Comparison of ENCODE assay signal across 1 cellular context in the genomic region with DNA sequence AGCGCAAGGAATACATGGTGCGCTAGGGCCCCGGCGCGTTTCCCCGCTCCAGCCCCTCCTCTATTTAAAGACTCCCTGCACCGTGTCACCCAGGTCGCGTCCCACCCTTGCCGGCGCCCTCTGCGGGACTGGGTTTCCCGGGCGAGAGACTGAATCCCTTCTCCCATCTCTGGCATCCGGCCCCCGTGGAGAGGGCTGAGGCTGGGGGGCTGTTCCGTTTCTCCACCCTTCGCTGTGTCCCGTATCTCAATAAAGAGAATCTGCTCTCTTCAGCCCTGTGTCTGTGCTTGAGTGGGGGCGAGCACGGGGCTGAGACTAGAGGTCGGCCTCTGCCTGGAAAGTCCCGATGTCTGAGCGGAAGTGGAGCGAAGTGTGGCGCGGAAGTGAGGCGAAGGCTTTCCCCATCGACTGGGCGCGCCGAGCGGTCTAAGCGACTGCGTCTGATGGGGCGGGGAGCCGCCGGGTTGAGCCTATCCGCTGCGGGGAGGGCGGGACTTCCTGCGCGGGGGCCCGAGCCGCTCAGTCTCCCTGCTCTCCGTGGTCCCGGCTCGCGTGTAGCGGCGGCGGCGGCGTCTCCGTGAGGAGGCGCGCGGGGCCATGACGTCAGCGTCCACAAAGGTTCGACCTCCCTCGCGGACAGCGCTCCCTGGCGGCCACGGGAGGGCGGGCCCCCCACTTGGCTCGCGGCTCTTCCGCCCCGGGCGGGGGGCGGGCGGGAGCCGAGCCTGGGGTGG.
A peak's percentile ranks its signal among the peaks of the same experiment; 100 is the strongest.
TF ChIP-seq lines count a peak whose summit lies in the region.

No MANE protein-coding gene starts in this region.

TF ChIP-seq in HepG2, 621 proteins besides CTCF, POLR2A, EP300 and RAD21 (continued from another document and continues in another):
- TF ChIP-seq TP53 (CRISPR knock-in tag; conservative IDR thresholded peaks at IDR 0.05) (no peak), ZNF230 (CRISPR knock-in tag; IDR thresholded peaks at IDR 0.05) (no peak; the same call in 1 of the 2 replicates), ZBTB33 (CRISPR knock-in tag; IDR thresholded peaks at IDR 0.05) (no peak; the same call in 1 of the 2 replicates), ZNF614 (CRISPR knock-in tag; IDR thresholded peaks at IDR 0.05; ENCODE audit: borderline replicate concordance) (no peak), ZNF761 (CRISPR knock-in tag; conservative IDR thresholded peaks at IDR 0.05) (no peak; the same call in 1 of the 2 replicates), IRF2 (CRISPR knock-in tag; IDR thresholded peaks at IDR 0.05) (peak; percentile 58; the same call in 1 of the 2 replicates), ZNF235 (CRISPR knock-in tag; IDR thresholded peaks at IDR 0.05; ENCODE audit: borderline replicate concordance) (peak; percentile 60; the same call in 1 of the 2 replicates), KMT2B (CRISPR knock-in tag; IDR thresholded peaks at IDR 0.05) (peak; percentile 75), POGZ (CRISPR knock-in tag; IDR thresholded peaks at IDR 0.05) (peak; percentile 78), ZNF549 (CRISPR knock-in tag; IDR thresholded peaks at IDR 0.05) (no peak), ADNP (CRISPR knock-in tag; IDR thresholded peaks at IDR 0.05) (no peak), RBAK (CRISPR knock-in tag; IDR thresholded peaks at IDR 0.05) (no peak), RFX5 (IDR thresholded peaks at IDR 0.05; ENCODE audit: low read depth, low read length) (0 out of 2 replicates have a peak, but pooled peaks have one; percentile 27), ZNF34 (CRISPR knock-in tag; IDR thresholded peaks at IDR 0.05; ENCODE audit: borderline replicate concordance) (no peak), ZNF816 (CRISPR knock-in tag; IDR thresholded peaks at IDR 0.05; ENCODE audit: borderline replicate concordance) (no peak), ZBTB49 (CRISPR knock-in tag; IDR thresholded peaks at IDR 0.05; ENCODE audit: borderline replicate concordance) (no peak), RARA (CRISPR knock-in tag; IDR thresholded peaks at IDR 0.05) (0 out of 2 replicates have a peak, but pooled peaks have one; percentile 5), ZNF264 (CRISPR knock-in tag; IDR thresholded peaks at IDR 0.05) (no peak), ZNF251 (CRISPR knock-in tag; IDR thresholded peaks at IDR 0.05) (no peak), ZNF570 (CRISPR knock-in tag; IDR thresholded peaks at IDR 0.05; ENCODE audit: borderline replicate concordance) (no peak), SCMH1 (CRISPR knock-in tag; IDR thresholded peaks at IDR 0.05; ENCODE audit: borderline replicate concordance) (no peak), HNRNPUL1 (IDR thresholded peaks at IDR 0.05; ENCODE audit: low read depth, low read length) (0 out of 2 replicates have a peak, but pooled peaks have one; percentile 19), JUND (CRISPR knock-in tag; IDR thresholded peaks at IDR 0.05) (peak; percentile 91), ZNF670 (CRISPR knock-in tag; IDR thresholded peaks at IDR 0.05; ENCODE audit: borderline replicate concordance) (no peak), ELF1 (CRISPR knock-in tag; IDR thresholded peaks at IDR 0.05) (peak; percentile 88), CHD2 (IDR thresholded peaks at IDR 0.05; ENCODE audit: low read depth, low read length) (no peak), ZSCAN22 (CRISPR knock-in tag; IDR thresholded peaks at IDR 0.05) (no peak), ATM (IDR thresholded peaks at IDR 0.05; ENCODE audit: borderline replicate concordance) (no peak), ZFP82 (CRISPR knock-in tag; IDR thresholded peaks at IDR 0.05; ENCODE audit: borderline replicate concordance) (no peak), GABPB1 (CRISPR knock-in tag; IDR thresholded peaks at IDR 0.05) (peak; percentile 96)
- TF ChIP-seq, protein P1, sequence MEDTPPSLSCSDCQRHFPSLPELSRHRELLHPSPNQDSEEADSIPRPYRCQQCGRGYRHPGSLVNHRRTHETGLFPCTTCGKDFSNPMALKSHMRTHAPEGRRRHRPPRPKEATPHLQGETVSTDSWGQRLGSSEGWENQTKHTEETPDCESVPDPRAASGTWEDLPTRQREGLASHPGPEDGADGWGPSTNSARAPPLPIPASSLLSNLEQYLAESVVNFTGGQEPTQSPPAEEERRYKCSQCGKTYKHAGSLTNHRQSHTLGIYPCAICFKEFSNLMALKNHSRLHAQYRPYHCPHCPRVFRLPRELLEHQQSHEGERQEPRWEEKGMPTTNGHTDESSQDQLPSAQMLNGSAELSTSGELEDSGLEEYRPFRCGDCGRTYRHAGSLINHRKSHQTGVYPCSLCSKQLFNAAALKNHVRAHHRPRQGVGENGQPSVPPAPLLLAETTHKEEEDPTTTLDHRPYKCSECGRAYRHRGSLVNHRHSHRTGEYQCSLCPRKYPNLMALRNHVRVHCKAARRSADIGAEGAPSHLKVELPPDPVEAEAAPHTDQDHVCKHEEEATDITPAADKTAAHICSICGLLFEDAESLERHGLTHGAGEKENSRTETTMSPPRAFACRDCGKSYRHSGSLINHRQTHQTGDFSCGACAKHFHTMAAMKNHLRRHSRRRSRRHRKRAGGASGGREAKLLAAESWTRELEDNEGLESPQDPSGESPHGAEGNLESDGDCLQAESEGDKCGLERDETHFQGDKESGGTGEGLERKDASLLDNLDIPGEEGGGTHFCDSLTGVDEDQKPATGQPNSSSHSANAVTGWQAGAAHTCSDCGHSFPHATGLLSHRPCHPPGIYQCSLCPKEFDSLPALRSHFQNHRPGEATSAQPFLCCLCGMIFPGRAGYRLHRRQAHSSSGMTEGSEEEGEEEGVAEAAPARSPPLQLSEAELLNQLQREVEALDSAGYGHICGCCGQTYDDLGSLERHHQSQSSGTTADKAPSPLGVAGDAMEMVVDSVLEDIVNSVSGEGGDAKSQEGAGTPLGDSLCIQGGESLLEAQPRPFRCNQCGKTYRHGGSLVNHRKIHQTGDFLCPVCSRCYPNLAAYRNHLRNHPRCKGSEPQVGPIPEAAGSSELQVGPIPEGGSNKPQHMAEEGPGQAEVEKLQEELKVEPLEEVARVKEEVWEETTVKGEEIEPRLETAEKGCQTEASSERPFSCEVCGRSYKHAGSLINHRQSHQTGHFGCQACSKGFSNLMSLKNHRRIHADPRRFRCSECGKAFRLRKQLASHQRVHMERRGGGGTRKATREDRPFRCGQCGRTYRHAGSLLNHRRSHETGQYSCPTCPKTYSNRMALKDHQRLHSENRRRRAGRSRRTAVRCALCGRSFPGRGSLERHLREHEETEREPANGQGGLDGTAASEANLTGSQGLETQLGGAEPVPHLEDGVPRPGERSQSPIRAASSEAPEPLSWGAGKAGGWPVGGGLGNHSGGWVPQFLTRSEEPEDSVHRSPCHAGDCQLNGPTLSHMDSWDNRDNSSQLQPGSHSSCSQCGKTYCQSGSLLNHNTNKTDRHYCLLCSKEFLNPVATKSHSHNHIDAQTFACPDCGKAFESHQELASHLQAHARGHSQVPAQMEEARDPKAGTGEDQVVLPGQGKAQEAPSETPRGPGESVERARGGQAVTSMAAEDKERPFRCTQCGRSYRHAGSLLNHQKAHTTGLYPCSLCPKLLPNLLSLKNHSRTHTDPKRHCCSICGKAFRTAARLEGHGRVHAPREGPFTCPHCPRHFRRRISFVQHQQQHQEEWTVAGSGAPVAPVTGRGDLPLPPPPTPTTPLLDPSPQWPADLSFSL (CRISPR knock-in tag; IDR thresholded peaks at IDR 0.05): no peak
- TF ChIP-seq, protein P2, sequence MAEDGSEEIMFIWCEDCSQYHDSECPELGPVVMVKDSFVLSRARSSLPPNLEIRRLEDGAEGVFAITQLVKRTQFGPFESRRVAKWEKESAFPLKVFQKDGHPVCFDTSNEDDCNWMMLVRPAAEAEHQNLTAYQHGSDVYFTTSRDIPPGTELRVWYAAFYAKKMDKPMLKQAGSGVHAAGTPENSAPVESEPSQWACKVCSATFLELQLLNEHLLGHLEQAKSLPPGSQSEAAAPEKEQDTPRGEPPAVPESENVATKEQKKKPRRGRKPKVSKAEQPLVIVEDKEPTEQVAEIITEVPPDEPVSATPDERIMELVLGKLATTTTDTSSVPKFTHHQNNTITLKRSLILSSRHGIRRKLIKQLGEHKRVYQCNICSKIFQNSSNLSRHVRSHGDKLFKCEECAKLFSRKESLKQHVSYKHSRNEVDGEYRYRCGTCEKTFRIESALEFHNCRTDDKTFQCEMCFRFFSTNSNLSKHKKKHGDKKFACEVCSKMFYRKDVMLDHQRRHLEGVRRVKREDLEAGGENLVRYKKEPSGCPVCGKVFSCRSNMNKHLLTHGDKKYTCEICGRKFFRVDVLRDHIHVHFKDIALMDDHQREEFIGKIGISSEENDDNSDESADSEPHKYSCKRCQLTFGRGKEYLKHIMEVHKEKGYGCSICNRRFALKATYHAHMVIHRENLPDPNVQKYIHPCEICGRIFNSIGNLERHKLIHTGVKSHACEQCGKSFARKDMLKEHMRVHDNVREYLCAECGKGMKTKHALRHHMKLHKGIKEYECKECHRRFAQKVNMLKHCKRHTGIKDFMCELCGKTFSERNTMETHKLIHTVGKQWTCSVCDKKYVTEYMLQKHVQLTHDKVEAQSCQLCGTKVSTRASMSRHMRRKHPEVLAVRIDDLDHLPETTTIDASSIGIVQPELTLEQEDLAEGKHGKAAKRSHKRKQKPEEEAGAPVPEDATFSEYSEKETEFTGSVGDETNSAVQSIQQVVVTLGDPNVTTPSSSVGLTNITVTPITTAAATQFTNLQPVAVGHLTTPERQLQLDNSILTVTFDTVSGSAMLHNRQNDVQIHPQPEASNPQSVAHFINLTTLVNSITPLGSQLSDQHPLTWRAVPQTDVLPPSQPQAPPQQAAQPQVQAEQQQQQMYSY (CRISPR knock-in tag; IDR thresholded peaks at IDR 0.05): no peak; the same call in 1 of the 2 replicates
- TF ChIP-seq, protein P3, sequence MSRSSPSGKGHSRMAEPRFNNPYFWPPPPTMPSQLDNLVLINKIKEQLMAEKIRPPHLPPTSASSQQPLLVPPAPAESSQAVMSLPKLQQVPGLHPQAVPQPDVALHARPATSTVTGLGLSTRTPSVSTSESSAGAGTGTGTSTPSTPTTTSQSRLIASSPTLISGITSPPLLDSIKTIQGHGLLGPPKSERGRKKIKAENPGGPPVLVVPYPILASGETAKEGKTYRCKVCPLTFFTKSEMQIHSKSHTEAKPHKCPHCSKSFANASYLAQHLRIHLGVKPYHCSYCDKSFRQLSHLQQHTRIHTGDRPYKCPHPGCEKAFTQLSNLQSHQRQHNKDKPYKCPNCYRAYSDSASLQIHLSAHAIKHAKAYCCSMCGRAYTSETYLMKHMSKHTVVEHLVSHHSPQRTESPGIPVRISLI (CRISPR knock-in tag; IDR thresholded peaks at IDR 0.05; ENCODE audit: borderline replicate concordance): no peak
- TF ChIP-seq, protein P4, sequence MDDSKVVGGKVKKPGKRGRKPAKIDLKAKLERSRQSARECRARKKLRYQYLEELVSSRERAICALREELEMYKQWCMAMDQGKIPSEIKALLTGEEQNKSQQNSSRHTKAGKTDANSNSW (CRISPR knock-in tag; IDR thresholded peaks at IDR 0.05; ENCODE audit: borderline replicate concordance): no peak; the same call in 1 of the 2 replicates
- TF ChIP-seq, protein P5, sequence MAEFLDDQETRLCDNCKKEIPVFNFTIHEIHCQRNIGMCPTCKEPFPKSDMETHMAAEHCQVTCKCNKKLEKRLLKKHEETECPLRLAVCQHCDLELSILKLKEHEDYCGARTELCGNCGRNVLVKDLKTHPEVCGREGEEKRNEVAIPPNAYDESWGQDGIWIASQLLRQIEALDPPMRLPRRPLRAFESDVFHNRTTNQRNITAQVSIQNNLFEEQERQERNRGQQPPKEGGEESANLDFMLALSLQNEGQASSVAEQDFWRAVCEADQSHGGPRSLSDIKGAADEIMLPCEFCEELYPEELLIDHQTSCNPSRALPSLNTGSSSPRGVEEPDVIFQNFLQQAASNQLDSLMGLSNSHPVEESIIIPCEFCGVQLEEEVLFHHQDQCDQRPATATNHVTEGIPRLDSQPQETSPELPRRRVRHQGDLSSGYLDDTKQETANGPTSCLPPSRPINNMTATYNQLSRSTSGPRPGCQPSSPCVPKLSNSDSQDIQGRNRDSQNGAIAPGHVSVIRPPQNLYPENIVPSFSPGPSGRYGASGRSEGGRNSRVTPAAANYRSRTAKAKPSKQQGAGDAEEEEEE (CRISPR knock-in tag; IDR thresholded peaks at IDR 0.05; ENCODE audit: borderline replicate concordance): no peak
- TF ChIP-seq, protein P6, sequence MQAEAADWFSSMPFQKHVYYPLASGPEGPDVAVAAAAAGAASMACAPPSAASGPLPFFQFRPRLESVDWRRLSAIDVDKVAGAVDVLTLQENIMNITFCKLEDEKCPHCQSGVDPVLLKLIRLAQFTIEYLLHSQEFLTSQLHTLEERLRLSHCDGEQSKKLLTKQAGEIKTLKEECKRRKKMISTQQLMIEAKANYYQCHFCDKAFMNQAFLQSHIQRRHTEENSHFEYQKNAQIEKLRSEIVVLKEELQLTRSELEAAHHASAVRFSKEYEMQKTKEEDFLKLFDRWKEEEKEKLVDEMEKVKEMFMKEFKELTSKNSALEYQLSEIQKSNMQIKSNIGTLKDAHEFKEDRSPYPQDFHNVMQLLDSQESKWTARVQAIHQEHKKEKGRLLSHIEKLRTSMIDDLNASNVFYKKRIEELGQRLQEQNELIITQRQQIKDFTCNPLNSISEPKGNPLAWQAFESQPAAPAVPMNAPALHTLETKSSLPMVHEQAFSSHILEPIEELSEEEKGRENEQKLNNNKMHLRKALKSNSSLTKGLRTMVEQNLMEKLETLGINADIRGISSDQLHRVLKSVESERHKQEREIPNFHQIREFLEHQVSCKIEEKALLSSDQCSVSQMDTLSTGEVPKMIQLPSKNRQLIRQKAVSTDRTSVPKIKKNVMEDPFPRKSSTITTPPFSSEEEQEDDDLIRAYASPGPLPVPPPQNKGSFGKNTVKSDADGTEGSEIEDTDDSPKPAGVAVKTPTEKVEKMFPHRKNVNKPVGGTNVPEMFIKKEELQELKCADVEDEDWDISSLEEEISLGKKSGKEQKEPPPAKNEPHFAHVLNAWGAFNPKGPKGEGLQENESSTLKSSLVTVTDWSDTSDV (CRISPR knock-in tag; IDR thresholded peaks at IDR 0.05): 0 out of 2 replicates have a peak, but pooled peaks have one; percentile 24
